8 cellular contexts compared by ENCODE assay signal in the genomic region with DNA sequence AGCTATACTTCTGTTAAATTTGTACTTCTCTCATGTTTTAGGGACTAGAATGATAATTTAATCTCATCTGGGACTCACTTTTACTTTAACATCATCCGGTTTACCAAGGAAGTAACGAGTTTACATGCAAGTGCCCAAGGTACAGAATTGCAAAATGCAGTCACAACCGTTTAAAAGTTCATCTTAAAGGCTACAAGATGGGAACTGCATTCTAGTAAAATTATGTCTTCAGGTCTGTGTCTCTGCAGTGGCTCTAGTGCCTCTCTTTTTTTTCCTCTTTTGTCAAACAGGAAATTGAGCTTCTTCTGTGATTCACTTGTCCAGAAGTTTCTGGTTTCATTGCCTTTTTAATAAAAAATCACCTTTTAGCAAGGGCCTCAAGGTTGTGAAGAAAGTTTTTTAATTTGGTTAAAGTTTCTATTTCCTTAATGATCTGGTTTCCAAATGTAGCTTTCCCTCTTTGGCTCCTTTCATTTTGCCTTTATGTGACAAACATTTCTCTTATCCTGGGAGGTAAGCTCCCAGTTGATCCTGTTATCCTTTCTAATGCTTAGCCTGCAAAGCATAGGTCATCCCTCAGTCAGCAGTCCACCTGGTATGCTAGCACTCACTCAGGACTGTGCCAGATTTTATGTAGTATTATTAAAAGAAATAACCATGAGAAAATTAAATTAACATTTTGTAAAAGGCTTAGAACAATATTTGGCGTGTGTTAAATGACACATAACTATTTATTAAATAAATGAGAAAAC. TPM values are rescaled to one million over a fixed set of nuclear protein-coding genes. Genes with fewer than 3 reads are reported as not detected.
DNase-seq lines count a peak whose midpoint lies in the region; ATAC-seq, FAIRE-seq and TF ChIP-seq lines count a peak whose summit lies in the region.

No MANE protein-coding gene starts in this region.

- POLR2A ChIA-PET in GM12878 (lab: Charles Lee): interaction anchor here (0.6 to 6.5 kb wide), 10 partner anchors 8 to 828 kb away, joined by 3 to 41 read pairs (median 4); partner anchors contain the start of genes NABP1 and STAT1

- peaks cover 77% of the 10 kb centered on the region for H3K79me2 ChIP-seq in GM12878 (ENCODE audit: control insufficient read depth, insufficient read depth, low read length)

- H3K4me2 ChIP-seq in BLaER1: peak overlapping the region; percentile 76
- H3K4me2 ChIP-seq in GM12878 (ENCODE audit: control insufficient read depth, insufficient read depth): peak overlapping the region; percentile 46

- SMC1A ChIA-PET in GM12878 (lab: Charles Lee; ENCODE audit: uncharacterized antibody, unreplicated experiment): interaction anchor here (0.8 to 4.1 kb wide), 6 partner anchors 9 to 137 kb away, joined by 3 to 31 read pairs (median 5); no protein-coding TSS in a partner anchor

- H2AFZ ChIP-seq in GM12878 (ENCODE audit: control insufficient read depth, low read depth, low read length): no peak overlapping the region

- DNase-seq in KBM-7 (peak; percentile 24), GM12878 (ENCODE audit: low read depth, low spot score) (no peak), occipital lobe (lab: John Stamatoyannopoulos, UW) (no peak)

- peaks cover 64% of the 10 kb centered on the region for H3K4me1 ChIP-seq in BLaER1
- peaks cover 4% of the 10 kb centered on the region; the same call in 1 of the 2 replicates for H3K4me1 ChIP-seq in GM12878 (ENCODE audit: control insufficient read depth, insufficient read depth, low read length)
- H3K4me1 ChIP-seq in mesodermal cell (ENCODE audit: control insufficient read depth, insufficient read depth, low read length, poor library complexity, severe bottlenecking): peaks cover 4% of the 10 kb centered on the region

- H3K9ac ChIP-seq in BLaER1 (peak overlapping the region; percentile 97), GM12878 (ENCODE audit: control insufficient read depth, insufficient read depth, low read length) (peak overlapping the region; percentile 83)

- CTCF ChIA-PET in GM12878 (lab: Yijun Ruan, JAX): interaction anchor here (0.9 to 1.4 kb wide), 4 partner anchors 10 to 203 kb away, joined by 3 to 5 read pairs (median 4); no protein-coding TSS in a partner anchor

- TF ChIP-seq CTCF in GM12878 (IDR thresholded peaks at IDR 0.05 in 2 of 3, conservative IDR thresholded peaks at IDR 0.05 in 1 of 3; ENCODE audit: control insufficient read depth in 2 of 3, extremely low read depth in 1 of 3, insufficient read depth in 1 of 3, low read depth in 3 of 3, low read length in 3 of 3): no peak

- peaks cover 72% of the 10 kb centered on the region for H4K20me1 ChIP-seq in BLaER1
- H4K20me1 ChIP-seq in GM12878 (ENCODE audit: control insufficient read depth, insufficient read depth): no peaks in the 10 kb centered on the region

- H3K27me3 ChIP-seq in BLaER1 (no peaks in the 10 kb centered on the region), GM12878 (replicated peaks in 1 of 2; ENCODE audit: control insufficient read depth in 2 of 2, insufficient read depth in 2 of 2, low read length in 1 of 2) (no peaks in the 10 kb centered on the region)

- 12% methylated on average over 4 of the region's 4 CpGs for WGBS in GM12878 (ENCODE audit: insufficient coverage, insufficient replicate concordance, low lambda C conversion rate, missing lambda C conversion rate)
- WGBS in mesodermal cell (ENCODE audit: insufficient coverage in 2 of 2), 2 experiments: 32 to 37% methylated on average over 3 of the region's 4 CpGs

- H3K4me3 ChIP-seq in BLaER1: peak overlapping the region; percentile 100
- H3K4me3 ChIP-seq in GM12878: peak overlapping the region; percentile 94
- H3K4me3 ChIP-seq in mesodermal cell (ENCODE audit: extremely low read depth, insufficient read depth, low read length, poor library complexity, severe bottlenecking): peak overlapping the region; percentile 79

- H3K27ac ChIP-seq in BLaER1 (peak overlapping the region; percentile 98; the same call in 1 of the 2 replicates), GM12878 (ENCODE audit: control insufficient read depth, insufficient read depth) (peak overlapping the region; percentile 95), mesodermal cell (ENCODE audit: low read depth, low read length, severe bottlenecking) (no peak overlapping the region)

- H3K9me3 ChIP-seq in BLaER1 (no peaks in the 10 kb centered on the region), GM12878 (replicated peaks; ENCODE audit: control insufficient read depth, insufficient read depth, low read length) (no peaks in the 10 kb centered on the region), mesodermal cell (ENCODE audit: control insufficient read depth, low read length) (no peaks in the 10 kb centered on the region)

- BruUV-seq in GM12878 (replicated peaks; lab: Mats Ljungman, UMichigan): no TSS peak

- ATAC-seq in GM12878 (no peak), GM18511 (IDR thresholded peaks at IDR 0.05; ENCODE audit: unreplicated experiment) (no peak), GM21737 (IDR thresholded peaks at IDR 0.05; ENCODE audit: unreplicated experiment) (no peak), HG03139 (IDR thresholded peaks at IDR 0.05; ENCODE audit: unreplicated experiment) (no peak)

- no peak for FAIRE-seq in GM12878 (lab: Jason Lieb, UNC)

- no peak for TF ChIP-seq EP300 in GM12878 (IDR thresholded peaks at IDR 0.05; ENCODE audit: borderline replicate concordance in 1 of 2, control insufficient read depth in 1 of 2, low read depth in 2 of 2, low read length in 2 of 2)

- no peak for TF ChIP-seq RAD21 in GM12878 (IDR thresholded peaks at IDR 0.05; ENCODE audit: insufficient read depth, low read depth, low read length)

- in situ Hi-C loops in KBM-7 (cut with MboI; ENCODE audit: low pct_unique_long_range_greater_than_20kb, low sequenced_read_pairs): no loop called here
- in situ Hi-C loops in GM12878 (cut with MboI): loop anchor here (25.0 kb wide), 1 partner anchor 779 kb away; no protein-coding TSS in a partner anchor

- intact Hi-C loops in GM12878 (cut with micrococcal nuclease; ENCODE audit: unreplicated experiment): loop anchor here (1.0 to 10.0 kb wide), 4 partner anchors 29 to 228 kb away; partner anchors contain the start of gene STAT1

- no peak for TF ChIP-seq POLR2A in GM12878 (IDR thresholded peaks at IDR 0.05; ENCODE audit: low read depth, low read length)

- RAD21 ChIA-PET in GM12878 (lab: Charles Lee; ENCODE audit: unreplicated experiment): interaction anchor here (0.8 to 4.0 kb wide), 7 partner anchors 10 to 137 kb away, joined by 3 to 25 read pairs (median 5); no protein-coding TSS in a partner anchor

- H3K36me3 ChIP-seq in BLaER1 (peaks cover 10% of the 10 kb centered on the region; the same call in 1 of the 2 replicates), GM12878 (ENCODE audit: control insufficient read depth in 2 of 2, insufficient read depth in 2 of 2, low read length in 1 of 2) (no peaks in the 10 kb centered on the region), mesodermal cell (ENCODE audit: control insufficient read depth, insufficient read depth, low read length) (peaks cover 23% of the 10 kb centered on the region)

TF ChIP-seq in GM12878, 131 proteins besides CTCF, POLR2A, EP300 and RAD21 (continues in another document):
- TF ChIP-seq TCF3 (IDR thresholded peaks at IDR 0.05; ENCODE audit: borderline replicate concordance, insufficient read depth, low read depth, low read length): no peak
- no peak for TF ChIP-seq SUZ12 (IDR thresholded peaks at IDR 0.05; ENCODE audit: unreplicated experiment)
- TF ChIP-seq NBN (IDR thresholded peaks at IDR 0.05): no peak
- TF ChIP-seq, protein P1, sequence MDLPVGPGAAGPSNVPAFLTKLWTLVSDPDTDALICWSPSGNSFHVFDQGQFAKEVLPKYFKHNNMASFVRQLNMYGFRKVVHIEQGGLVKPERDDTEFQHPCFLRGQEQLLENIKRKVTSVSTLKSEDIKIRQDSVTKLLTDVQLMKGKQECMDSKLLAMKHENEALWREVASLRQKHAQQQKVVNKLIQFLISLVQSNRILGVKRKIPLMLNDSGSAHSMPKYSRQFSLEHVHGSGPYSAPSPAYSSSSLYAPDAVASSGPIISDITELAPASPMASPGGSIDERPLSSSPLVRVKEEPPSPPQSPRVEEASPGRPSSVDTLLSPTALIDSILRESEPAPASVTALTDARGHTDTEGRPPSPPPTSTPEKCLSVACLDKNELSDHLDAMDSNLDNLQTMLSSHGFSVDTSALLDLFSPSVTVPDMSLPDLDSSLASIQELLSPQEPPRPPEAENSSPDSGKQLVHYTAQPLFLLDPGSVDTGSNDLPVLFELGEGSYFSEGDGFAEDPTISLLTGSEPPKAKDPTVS (IDR thresholded peaks at IDR 0.05; ENCODE audit: low read depth, low read length): no peak
- no peak for TF ChIP-seq ESRRA (IDR thresholded peaks at IDR 0.05; ENCODE audit: low read length)
- TF ChIP-seq, protein P2, sequence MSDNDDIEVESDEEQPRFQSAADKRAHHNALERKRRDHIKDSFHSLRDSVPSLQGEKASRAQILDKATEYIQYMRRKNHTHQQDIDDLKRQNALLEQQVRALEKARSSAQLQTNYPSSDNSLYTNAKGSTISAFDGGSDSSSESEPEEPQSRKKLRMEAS (IDR thresholded peaks at IDR 0.05; ENCODE audit: low read depth, low read length): no peak
- TF ChIP-seq WRNIP1 (IDR thresholded peaks at IDR 0.05; ENCODE audit: borderline replicate concordance, low read depth, low read length): no peak
- TF ChIP-seq RCOR1 (conservative IDR thresholded peaks at IDR 0.05; ENCODE audit: low read depth, low read length): no peak

RNA-seq across cellular contexts. Expression of gene GLS, which starts 2.4 kb away (rescaled TPM):
- total RNA-seq in GM12878 (2013; cell fraction: nucleolus; rRNA removed): 427 and 463 TPM in 2 replicates
- total RNA-seq in GM12878 (2014; rRNA removed) (96.2 and 109 TPM in 2 replicates), GM12878 (2014; rRNA removed; fragmentation: Illumina TruSeq; extraction: Trizol) (107 and 109 TPM in 2 replicates), GM12878 (2021) (121 and 129 TPM in 2 replicates), occipital lobe (207 TPM)
- polyA plus RNA-seq in GM12878 (2011; ENCODE audit: low read depth): 36.5 TPM
- polyA plus RNA-seq in GM12878 (2011; rRNA removed) (145 and 191 TPM in 2 replicates), GM12878 (2014; fragmentation: Illumina TruSeq; extraction: Trizol) (73.6 and 96.1 TPM in 2 replicates), GM12878 (2014; fragmentation: Nextera tagmentation; extraction: Ambion mirVana) (10 to 100 TPM; 23.7 to 30.5 TPM), GM12878 (2014; rRNA removed) (55.8 and 68.0 TPM in 2 replicates), GM12878 (2016; fragmentation: Nextera tagmentation; extraction: Ambion mirVana) (10 to 100 TPM; 15.7 to 48.8 TPM)
- polyA plus RNA-seq in GM12878 (2011; cell fraction: cytosol; rRNA removed): 26.4 and 27.0 TPM in 2 replicates
- 118 and 148 TPM in 2 replicates for polyA plus RNA-seq in GM12878 (2011; cell fraction: nucleus; rRNA removed)
- polyA plus RNA-seq in GM12878 (2012): 56.9 and 65.3 TPM in 2 replicates
- 155 and 229 TPM in 2 replicates for polyA minus RNA-seq in GM12878 (2011; rRNA and poly(A)+ RNA removed)
- 35.5 and 56.9 TPM in 2 replicates for polyA minus RNA-seq in GM12878 (2011; cell fraction: cytosol; rRNA and poly(A)+ RNA removed)
- polyA minus RNA-seq in GM12878 (2011; cell fraction: nucleus; rRNA and poly(A)+ RNA removed): 173 and 288 TPM in 2 replicates
- 59.5 TPM for polyA plus RNA-seq in mesodermal cell (2013, experiment 1 of 2)
- polyA plus RNA-seq in mesodermal cell (2013, experiment 2 of 2): 62.6 TPM
